Comparison of ENCODE assay signal across 16 cellular contexts in genomic region chr17:21677911-21678310, GRCh38. TPM values are rescaled to one million over a fixed set of nuclear protein-coding genes. Genes with fewer than 3 reads are reported as not detected.
"Had no signal": no experiment of that assay in that cellular context is flagged by ENCODE, and none has a peak within 500 bp of the region (broad histone marks: within the 10 kb centered on the region; RNA-seq: fewer than 3 reads in every experiment).

No MANE protein-coding gene starts in this region.

- H3K27ac ChIP-seq: adrenal gland, foreskin keratinocyte, lower lobe of right lung, tibial nerve had no signal

- H3K9me3 ChIP-seq: adrenal gland, lower lobe of right lung had no signal

- H3K36me3 ChIP-seq: adrenal gland, lower lobe of right lung, tibial nerve had no signal

- ATAC-seq: effector memory CD8-positive, alpha-beta T cell; foreskin keratinocyte; natural killer cell treated with Interleukin-12 subunit alpha and Interleukin-12 subunit beta and Interleukin-15 and Interleukin-18, amount 100 ng/mL, for 72 hours; stimulated activated naive CD8-positive, alpha-beta T cell treated with anti-CD3 and anti-CD28 coated beads, Interleukin-15, Interleukin-2, amounts not matched to agents 100 U/mL and 50 U/mL, for 24 hours had no signal

- H3K27me3 ChIP-seq: adrenal gland, foreskin keratinocyte, tibial nerve had no signal

- H3K4me1 ChIP-seq: adrenal gland, foreskin keratinocyte, lower lobe of right lung, tibial nerve had no signal

- DNase-seq: activated CD4-positive, alpha-beta T cell treated with anti-CD3 and anti-CD28 coated beads, Interleukin-2, amount 50 U/mL, for 4 hours; activated naive CD4-positive, alpha-beta T cell treated with anti-CD3 and anti-CD28 coated beads, Interleukin-2, amount 50 U/mL, for 16 hours; activated T-cell treated with anti-CD3 and anti-CD28 coated beads for 4 hours; adrenal gland; dermis blood vessel endothelial cell; effector memory CD8-positive, alpha-beta T cell; foreskin keratinocyte; hippocampal formation; lower lobe of right lung; stimulated activated naive CD8-positive, alpha-beta T cell treated with anti-CD3 and anti-CD28 coated beads, Interleukin-15, Interleukin-2, amounts not matched to agents 100 U/mL and 50 U/mL, for 24 hours had no signal

- H3K4me3 ChIP-seq: adrenal gland, lower lobe of right lung, tibial nerve had no signal

RNA-seq across cellular contexts. Expression of gene KCNJ18, which starts 14.4 kb away (rescaled TPM):
- total RNA-seq: adrenal gland; bronchial epithelial cell; cerebellum; dermis blood vessel endothelial cell; fibroblast of lung; foreskin keratinocyte; left colon; lower lobe of right lung; natural killer cell treated with Interleukin-12 subunit alpha and Interleukin-12 subunit beta and Interleukin-15 and Interleukin-18, amount 100 ng/mL, for 72 hours; tibial nerve had no signal
